ENCODE assay signal across 8 cellular contexts in the genomic region with DNA sequence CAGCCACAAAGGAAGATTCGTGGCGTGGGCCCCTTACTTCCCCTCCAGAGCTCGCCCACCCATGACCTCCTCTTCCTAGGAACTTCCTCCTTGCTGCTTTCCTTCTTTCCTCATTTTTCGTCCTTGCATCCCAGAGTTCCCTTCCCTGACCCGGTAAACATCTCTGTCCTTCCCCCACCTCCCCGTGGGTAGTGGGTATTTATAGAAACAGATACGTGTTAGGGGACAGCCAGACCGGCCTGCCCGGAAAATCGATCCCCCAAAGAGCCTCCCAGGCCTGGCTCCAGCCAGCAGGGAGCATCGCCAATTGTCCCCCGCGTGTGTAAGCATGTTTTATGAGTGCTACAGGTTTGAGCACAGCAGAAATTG. TPM values are rescaled to one million over a fixed set of nuclear protein-coding genes. Genes with fewer than 3 reads are reported as not detected.
DNase-seq lines count a peak whose midpoint lies in the region; ATAC-seq and TF ChIP-seq lines count a peak whose summit lies in the region.

No MANE protein-coding gene starts in this region.

- H3K79me2 ChIP-seq in Karpas-422 (ENCODE audit: low read length), result peaks cover 62% of the 10 kb centered on the region
- H3K79me2 ChIP-seq in smooth muscle cell (ENCODE audit: low read depth), result peaks cover 65% of the 10 kb centered on the region

- no peaks in the 10 kb centered on the region for H3K9me3 ChIP-seq in CD8-positive, alpha-beta memory T cell (ENCODE audit: low read length)
- H3K9me3 ChIP-seq in Karpas-422 (ENCODE audit: low read length) (no peaks in the 10 kb centered on the region), ascending aorta (no peaks in the 10 kb centered on the region), iPS-15b (ENCODE audit: control insufficient read depth, insufficient read depth, low read length) (no peaks in the 10 kb centered on the region), smooth muscle cell (replicated peaks; ENCODE audit: low read depth) (no peaks in the 10 kb centered on the region)

- H3F3A ChIP-seq in smooth muscle cell (ENCODE audit: low read depth), result peaks cover 20% of the 10 kb centered on the region

- peak overlapping the region; percentile 84 to 98 (median 97) for H3K27ac Mint-ChIP-seq in CD8-positive, alpha-beta memory T cell

- H3K27me3 Mint-ChIP-seq in CD8-positive, alpha-beta memory T cell, result no peaks in the 10 kb centered on the region

- peaks cover 6 to 45% (median 10%) of the 10 kb centered on the region in 3 donors for H3K36me3 Mint-ChIP-seq in CD8-positive, alpha-beta memory T cell

- intact Hi-C loops in ascending aorta (cut with DNase I), result loop anchor here (5.0 kb wide), 1 partner anchor 293 kb away; no protein-coding TSS in a partner anchor

- no peaks in the 10 kb centered on the region for H3K36me3 ChIP-seq in CD8-positive, alpha-beta memory T cell (ENCODE audit: insufficient read depth, low read length)
- H3K36me3 ChIP-seq in Karpas-422 (ENCODE audit: insufficient read depth, low read length), result peaks cover 25% of the 10 kb centered on the region
- H3K36me3 ChIP-seq in ascending aorta, result no peaks in the 10 kb centered on the region
- H3K36me3 ChIP-seq in iPS-15b (ENCODE audit: control insufficient read depth, insufficient read depth, low read length), result no peaks in the 10 kb centered on the region
- H3K36me3 ChIP-seq in smooth muscle cell (ENCODE audit: low read depth), result no peaks in the 10 kb centered on the region

- H3K27ac ChIP-seq in CD8-positive, alpha-beta memory T cell (ENCODE audit: low read depth, low read length), result peak overlapping the region; percentile 73
- H3K27ac ChIP-seq in Karpas-422 (ENCODE audit: low read length), result peak overlapping the region; percentile 89
- H3K27ac ChIP-seq in ascending aorta, result peak overlapping the region; percentile 84 to 97
- peak overlapping the region; percentile 96 for H3K27ac ChIP-seq in smooth muscle cell (ENCODE audit: low read depth)

- H3K9ac ChIP-seq in Karpas-422 (ENCODE audit: low read length) (peak overlapping the region; percentile 98), iPS-15b (ENCODE audit: low read depth, low read length) (peak overlapping the region; percentile 74), smooth muscle cell (ENCODE audit: low read depth) (peak overlapping the region; percentile 94)

- no peaks in the 10 kb centered on the region for H3K27me3 ChIP-seq in CD8-positive, alpha-beta memory T cell (ENCODE audit: insufficient read depth, low read length, poor library complexity, severe bottlenecking)
- no peaks in the 10 kb centered on the region for H3K27me3 ChIP-seq in Karpas-422 (ENCODE audit: low read length)
- no peaks in the 10 kb centered on the region for H3K27me3 ChIP-seq in ascending aorta
- H3K27me3 ChIP-seq in iPS-15b (ENCODE audit: control insufficient read depth, insufficient read depth, low read length), result no peaks in the 10 kb centered on the region
- no peaks in the 10 kb centered on the region for H3K27me3 ChIP-seq in smooth muscle cell (ENCODE audit: low read depth)

- POLR2A ChIA-PET in CD8-positive, alpha-beta memory T cell (lab: Charles Lee), result interaction anchor here (0.7 to 3.9 kb wide), 6 partner anchors 9 to 341 kb away, joined by 3 to 78 read pairs (median 8); no protein-coding TSS in a partner anchor

- peaks cover 34% of the 10 kb centered on the region for H4K20me1 ChIP-seq in Karpas-422 (ENCODE audit: insufficient read depth, low read depth, low read length)
- H4K20me1 ChIP-seq in smooth muscle cell (ENCODE audit: low read depth), result peaks cover 54% of the 10 kb centered on the region

- CTCF ChIA-PET in CD8-positive, alpha-beta memory T cell (lab: Charles Lee), result interaction anchor here (1.0 to 3.2 kb wide), 11 partner anchors 11 to 293 kb away, joined by 3 to 18 read pairs (median 4); no protein-coding TSS in a partner anchor

- TF ChIP-seq CTCF in ascending aorta (IDR thresholded peaks at IDR 0.05) (no peak), smooth muscle cell (IDR thresholded peaks at IDR 0.05; ENCODE audit: borderline replicate concordance, insufficient read depth, poor library complexity, severe bottlenecking) (no peak)

- peak overlapping the region; percentile 99 for H3K4me2 ChIP-seq in Karpas-422 (ENCODE audit: low read depth, low read length, poor library complexity, severe bottlenecking)
- peak overlapping the region; percentile 92 for H3K4me2 ChIP-seq in smooth muscle cell

- ATAC-seq in HG02623 (IDR thresholded peaks at IDR 0.05; ENCODE audit: unreplicated experiment), result no peak
- no peak for ATAC-seq in GM18873 (IDR thresholded peaks at IDR 0.05; ENCODE audit: low FRiP score, unreplicated experiment)

- no peaks in the 10 kb centered on the region for H3K9me2 ChIP-seq in Karpas-422 (replicated peaks; ENCODE audit: insufficient read depth, low read length)

- H3K9me3 Mint-ChIP-seq in CD8-positive, alpha-beta memory T cell, result no peaks in the 10 kb centered on the region

- H3K4me1 ChIP-seq in CD8-positive, alpha-beta memory T cell (ENCODE audit: insufficient read depth, low read length), result peaks cover 46% of the 10 kb centered on the region
- peaks cover 50% of the 10 kb centered on the region for H3K4me1 ChIP-seq in Karpas-422 (ENCODE audit: low read length)
- peaks cover 0 to 12% of the 10 kb centered on the region in 2 donors for H3K4me1 ChIP-seq in ascending aorta
- peaks cover 5% of the 10 kb centered on the region for H3K4me1 ChIP-seq in iPS-15b (ENCODE audit: control insufficient read depth, insufficient read depth, low read length)
- peaks cover 20% of the 10 kb centered on the region for H3K4me1 ChIP-seq in smooth muscle cell (ENCODE audit: low read depth)

- H3K4me3 Mint-ChIP-seq in CD8-positive, alpha-beta memory T cell, result peak overlapping the region; percentile 94 to 100 (median 99)

- WGBS in smooth muscle cell (ENCODE audit: low lambda C conversion rate), result 3% methylated on average over 13 of the region's 13 CpGs

- H2AFZ ChIP-seq in Karpas-422 (ENCODE audit: low read length), result peak overlapping the region; percentile 36; the same call in 1 of the 2 replicates
- H2AFZ ChIP-seq in smooth muscle cell (ENCODE audit: low read depth), result no peak overlapping the region

- peaks cover 53 to 60% (median 59%) of the 10 kb centered on the region in 3 donors for H3K4me1 Mint-ChIP-seq in CD8-positive, alpha-beta memory T cell

- peak in 1 of 5 donors; percentile 25 for DNase-seq in CD8-positive, alpha-beta memory T cell
- DNase-seq in Karpas-422 (no peak), ascending aorta (ENCODE audit: low spot score in 2 of 2) (no peak), smooth muscle cell (lab: John Stamatoyannopoulos, UW; ENCODE audit: unreplicated experiment) (no peak), occipital lobe (lab: John Stamatoyannopoulos, UW) (no peak)

- peak overlapping the region; percentile 77 for H3K4me3 ChIP-seq in CD8-positive, alpha-beta memory T cell (ENCODE audit: low read length)
- H3K4me3 ChIP-seq in Karpas-422 (ENCODE audit: low read length) (peak overlapping the region; percentile 95), ascending aorta (peak overlapping the region; percentile 99 to 100), iPS-15b (ENCODE audit: low read depth, low read length) (peak overlapping the region; percentile 73), smooth muscle cell (peak overlapping the region; percentile 94)

RNA-seq across cellular contexts. Expression of a gene that starts 1.6 kb away (rescaled TPM):
- total RNA-seq in CD8-positive, alpha-beta memory T cell, result 10 to 100 TPM; 44.7 to 47.6 TPM
- polyA plus RNA-seq in CD8-positive, alpha-beta memory T cell, result 89.3 TPM
- total RNA-seq in Karpas-422 (2014; rRNA removed; shearing (Covaris generic); ENCODE audit: low replicate concordance), result 21.5 and 31.5 TPM in 2 replicates
- total RNA-seq in ascending aorta, result 40.1 TPM
- total RNA-seq in smooth muscle cell, result 44.0 and 65.3 TPM in 2 replicates
- 41.6 and 64.1 TPM in 2 replicates for polyA plus RNA-seq in smooth muscle cell
- 140 TPM for total RNA-seq in occipital lobe
